29 cellular contexts compared by ENCODE assay signal in the genomic region with DNA sequence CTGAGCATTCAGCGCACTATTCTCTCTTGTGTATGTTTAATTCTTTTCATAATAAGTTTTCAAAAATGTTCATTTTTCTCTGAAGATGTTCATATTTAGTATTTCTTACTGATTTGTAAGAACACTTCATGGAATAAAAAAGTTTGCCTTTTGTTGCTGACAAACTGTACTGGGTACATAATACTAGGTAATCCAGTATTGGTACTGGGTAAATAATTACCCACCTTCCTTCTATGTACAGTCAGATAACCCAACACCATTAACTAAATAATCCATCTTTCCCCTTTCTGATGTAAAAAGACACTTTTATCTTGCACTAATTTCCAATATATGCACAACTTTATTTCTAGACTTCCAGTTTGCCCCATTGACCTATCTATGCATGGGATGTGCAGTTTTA.
"Had no signal": no experiment of that assay in that cellular context is flagged by ENCODE, and none has a peak within 500 bp of the region (broad histone marks: within the 10 kb centered on the region; RNA-seq: fewer than 3 reads in every experiment).

No MANE protein-coding gene starts in this region.

- H3K27ac Mint-ChIP-seq: activated CD4-positive, alpha-beta T cell treated with anti-CD3 and anti-CD28 coated beads for 36 hours; activated CD4-positive, alpha-beta T cell treated with anti-CD3 and anti-CD28 coated beads, Interleukin-2, amount 10 ng/mL, durations not matched to agents 7 days and 5 days; activated CD8-positive, alpha-beta T cell treated with anti-CD3 and anti-CD28 coated beads, Interleukin-2, amount 10 ng/mL, durations not matched to agents 7 days and 5 days; activated naive CD4-positive, alpha-beta T cell treated with anti-CD3 and anti-CD28 coated beads for 36 hours; activated T-cell treated with anti-CD3 and anti-CD28 coated beads, Interleukin-2, amount 50 U/mL, for 24 hours; activated T-helper 1 cell treated with anti-CD3 and anti-CD28 coated beads, Interleukin-12 subunit alpha, Interleukin-12 subunit beta, Interleukin-2, Interleukin-4 antibody, amounts not matched to agents 30 ng/mL and 10 ng/mL and 1 ng/mL, durations not matched to agents 14 hours and 24 hours and 36 hours; T-cell had no signal

- H3K27me3 Mint-ChIP-seq: activated CD4-positive, alpha-beta T cell treated with anti-CD3 and anti-CD28 coated beads for 36 hours; activated CD4-positive, alpha-beta T cell treated with anti-CD3 and anti-CD28 coated beads, Interleukin-2, amount 10 ng/mL, durations not matched to agents 7 days and 5 days; activated T-cell treated with anti-CD3 and anti-CD28 coated beads, Interleukin-2, amount 50 U/mL, for 24 hours; brain; T-cell; T-helper 17 cell had no signal

- H3K9me3 ChIP-seq: adrenal gland, Peyer's patch, SJSA1, SK-N-SH had no signal

- H3K27me3 ChIP-seq: adrenal gland, Peyer's patch, SJSA1 had no signal

- H3K9ac ChIP-seq: SK-N-SH had no signal

- ATAC-seq: activated CD4-positive, alpha-beta T cell treated with anti-CD3 and anti-CD28 coated beads for 36 hours; activated CD4-positive, CD25-positive, alpha-beta regulatory T cell treated with anti-CD3 and anti-CD28 coated beads, Interleukin-2, amount 50 U/mL, for 24 hours; activated CD8-positive, alpha-beta T cell treated with anti-CD3 and anti-CD28 coated beads, Interleukin-2, amount 10 ng/mL, durations not matched to agents 7 days and 5 days; activated naive CD4-positive, alpha-beta T cell treated with anti-CD3 and anti-CD28 coated beads, Interleukin-2, amount 50 U/mL, for 72 hours; PC-3; T-cell; T-helper 17 cell had no signal

- H3K9me3 Mint-ChIP-seq: activated CD4-positive, alpha-beta T cell treated with anti-CD3 and anti-CD28 coated beads, Interleukin-2, amount 10 ng/mL, durations not matched to agents 7 days and 5 days; activated naive CD4-positive, alpha-beta T cell treated with anti-CD3 and anti-CD28 coated beads for 36 hours; activated naive CD4-positive, alpha-beta T cell treated with anti-CD3 and anti-CD28 coated beads, Interleukin-2, amount 50 U/mL, for 72 hours; activated T-cell treated with anti-CD3 and anti-CD28 coated beads, Interleukin-2, amount 50 U/mL, for 24 hours; activated T-helper 1 cell treated with anti-CD3 and anti-CD28 coated beads, Interleukin-12 subunit alpha, Interleukin-12 subunit beta, Interleukin-2, Interleukin-4 antibody, amounts not matched to agents 30 ng/mL and 10 ng/mL and 1 ng/mL, durations not matched to agents 14 hours and 24 hours and 36 hours; T-cell had no signal

- H3K36me3 ChIP-seq: adrenal gland, Peyer's patch had no signal

- H3K4me3 Mint-ChIP-seq: activated CD4-positive, alpha-beta T cell treated with anti-CD3 and anti-CD28 coated beads for 36 hours; activated CD4-positive, alpha-beta T cell treated with anti-CD3 and anti-CD28 coated beads, Interleukin-2, amount 10 ng/mL, durations not matched to agents 7 days and 5 days; activated CD8-positive, alpha-beta T cell treated with anti-CD3 and anti-CD28 coated beads, Interleukin-2, amount 10 ng/mL, durations not matched to agents 7 days and 5 days; activated naive CD4-positive, alpha-beta T cell treated with anti-CD3 and anti-CD28 coated beads for 36 hours; activated T-cell treated with anti-CD3 and anti-CD28 coated beads, Interleukin-2, amount 50 U/mL, for 24 hours; activated T-helper 1 cell treated with anti-CD3 and anti-CD28 coated beads, Interleukin-12 subunit alpha, Interleukin-12 subunit beta, Interleukin-2, Interleukin-4 antibody, amounts not matched to agents 30 ng/mL and 10 ng/mL and 1 ng/mL, durations not matched to agents 14 hours and 24 hours and 36 hours; brain; T-helper 17 cell had no signal

- DNase-seq: activated CD4-positive, alpha-beta T cell treated with anti-CD3 and anti-CD28 coated beads for 36 hours; activated CD4-positive, alpha-beta T cell treated with anti-CD3 and anti-CD28 coated beads, Interleukin-2, amount 10 ng/mL, durations not matched to agents 7 days and 5 days; activated CD4-positive, alpha-beta T cell treated with anti-CD3 and anti-CD28 coated beads, Interleukin-2, amount 50 U/mL, for 48 hours; activated CD8-positive, alpha-beta T cell treated with anti-CD3 and anti-CD28 coated beads, Interleukin-2, amount 10 ng/mL, durations not matched to agents 7 days and 5 days; activated gamma-delta T cell treated with Interleukin-2 at 50 U/mL for 16 hours; activated naive CD4-positive, alpha-beta T cell treated with anti-CD3 and anti-CD28 coated beads for 36 hours; activated T-cell treated with anti-CD3 and anti-CD28 coated beads, Interleukin-2, amount 50 U/mL, for 24 hours; adrenal gland; anterior cingulate cortex; central memory CD4-positive, alpha-beta T cell; NCI-H1105; NCI-H1417 treated with DMSO at 0.1 percent for 48 hours; NCI-H1930; NCI-H2081 treated with DMSO at 0.1 percent for 48 hours; NCI-H226; NCI-H446 treated with DMSO at 0.1 percent for 48 hours; NCI-H524; PC-3; Peyer's patch; RPMI8226; SHP77 treated with DMSO at 0.1 percent for 48 hours; SK-N-SH; T-cell; T-helper 17 cell had no signal

- H3K4me3 ChIP-seq: adrenal gland, Peyer's patch, SJSA1 had no signal

- H3K27ac ChIP-seq: adrenal gland, Peyer's patch, SJSA1 had no signal

- H3K4me2 ChIP-seq: SK-N-SH had no signal
